1 cellular context compared by ENCODE assay signal in the genomic region with DNA sequence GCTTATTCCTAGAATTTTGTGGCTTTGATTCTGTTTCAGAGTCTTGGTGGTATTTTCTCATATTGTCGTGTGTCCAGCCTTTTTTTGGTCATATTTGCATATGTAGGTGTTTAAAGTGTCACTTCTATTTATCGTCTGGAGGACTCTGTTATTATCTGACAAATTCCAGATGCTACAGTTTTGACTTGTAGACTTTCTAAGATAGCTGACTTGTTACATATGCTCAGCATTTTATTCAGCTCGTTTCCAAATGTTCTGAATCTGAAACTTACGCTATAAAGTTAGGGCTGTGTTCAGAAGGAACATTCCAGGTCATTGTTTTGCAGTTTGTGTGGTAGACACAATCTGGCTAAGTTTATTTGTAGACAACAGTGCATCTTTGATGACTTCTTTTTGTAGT.
TF ChIP-seq lines count a peak whose summit lies in the region.

No MANE protein-coding gene starts in this region.

TF ChIP-seq in K562, 482 proteins besides CTCF, POLR2A, EP300 and RAD21 (continued from another document):
- TF ChIP-seq, protein P1, sequence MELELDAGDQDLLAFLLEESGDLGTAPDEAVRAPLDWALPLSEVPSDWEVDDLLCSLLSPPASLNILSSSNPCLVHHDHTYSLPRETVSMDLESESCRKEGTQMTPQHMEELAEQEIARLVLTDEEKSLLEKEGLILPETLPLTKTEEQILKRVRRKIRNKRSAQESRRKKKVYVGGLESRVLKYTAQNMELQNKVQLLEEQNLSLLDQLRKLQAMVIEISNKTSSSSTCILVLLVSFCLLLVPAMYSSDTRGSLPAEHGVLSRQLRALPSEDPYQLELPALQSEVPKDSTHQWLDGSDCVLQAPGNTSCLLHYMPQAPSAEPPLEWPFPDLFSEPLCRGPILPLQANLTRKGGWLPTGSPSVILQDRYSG (tag; conservative IDR thresholded peaks at IDR 0.05; ENCODE audit: low read depth) = no peak
- TF ChIP-seq ZMIZ1 (IDR thresholded peaks at IDR 0.05; ENCODE audit: low read depth in 2 of 2, low read length in 2 of 2) = no peak
- no peak for TF ChIP-seq ZNF707 (CRISPR knock-in tag; conservative IDR thresholded peaks at IDR 0.05)
- TF ChIP-seq ZNF124 (CRISPR knock-in tag; IDR thresholded peaks at IDR 0.05) = no peak
- TF ChIP-seq, protein P2, sequence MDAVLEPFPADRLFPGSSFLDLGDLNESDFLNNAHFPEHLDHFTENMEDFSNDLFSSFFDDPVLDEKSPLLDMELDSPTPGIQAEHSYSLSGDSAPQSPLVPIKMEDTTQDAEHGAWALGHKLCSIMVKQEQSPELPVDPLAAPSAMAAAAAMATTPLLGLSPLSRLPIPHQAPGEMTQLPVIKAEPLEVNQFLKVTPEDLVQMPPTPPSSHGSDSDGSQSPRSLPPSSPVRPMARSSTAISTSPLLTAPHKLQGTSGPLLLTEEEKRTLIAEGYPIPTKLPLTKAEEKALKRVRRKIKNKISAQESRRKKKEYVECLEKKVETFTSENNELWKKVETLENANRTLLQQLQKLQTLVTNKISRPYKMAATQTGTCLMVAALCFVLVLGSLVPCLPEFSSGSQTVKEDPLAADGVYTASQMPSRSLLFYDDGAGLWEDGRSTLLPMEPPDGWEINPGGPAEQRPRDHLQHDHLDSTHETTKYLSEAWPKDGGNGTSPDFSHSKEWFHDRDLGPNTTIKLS (IDR thresholded peaks at IDR 0.05; ENCODE audit: borderline replicate concordance, low read depth) = no peak
- no peak for TF ChIP-seq LCOR (CRISPR knock-in tag; IDR thresholded peaks at IDR 0.05)
- no peak for TF ChIP-seq TAF15 (IDR thresholded peaks at IDR 0.05; ENCODE audit: low read depth, low read length)
